ENCODE assay signal across 13 cellular contexts in genomic region chr9:28808042-28808441, GRCh38.
DNase-seq lines count a peak whose midpoint lies in the region; ATAC-seq and TF ChIP-seq lines count a peak whose summit lies in the region.
"Had no signal": no experiment of that assay in that cellular context is flagged by ENCODE, and none has a peak within 500 bp of the region (broad histone marks: within the 10 kb centered on the region; RNA-seq: fewer than 3 reads in every experiment).

No MANE protein-coding gene starts in this region.

- no peak for TF ChIP-seq CTCF in GM20000 (IDR thresholded peaks at IDR 0.05; ENCODE audit: extremely low read depth, missing control alignments)
- no peak for TF ChIP-seq CTCF in activated CD8-positive, alpha-beta T cell treated with anti-CD3 and anti-CD28 coated beads for 36 hours (IDR thresholded peaks at IDR 0.05)

- H3K4me3 Mint-ChIP-seq in activated CD8-positive, alpha-beta T cell treated with anti-CD3 and anti-CD28 coated beads for 36 hours, result no peak overlapping the region
- H3K4me3 Mint-ChIP-seq: activated naive CD8-positive, alpha-beta T cell treated with anti-CD3 and anti-CD28 coated beads for 36 hours had no signal

- H3K36me3 Mint-ChIP-seq in activated CD8-positive, alpha-beta T cell treated with anti-CD3 and anti-CD28 coated beads for 36 hours (ENCODE audit: low read depth), result no peaks in the 10 kb centered on the region
- H3K36me3 Mint-ChIP-seq: activated naive CD8-positive, alpha-beta T cell treated with anti-CD3 and anti-CD28 coated beads for 36 hours had no signal

- H3K9me3 Mint-ChIP-seq in activated CD8-positive, alpha-beta T cell treated with anti-CD3 and anti-CD28 coated beads for 36 hours, result no peaks in the 10 kb centered on the region
- H3K9me3 Mint-ChIP-seq: activated naive CD8-positive, alpha-beta T cell treated with anti-CD3 and anti-CD28 coated beads for 36 hours had no signal

- H3K9ac ChIP-seq in endocrine pancreas (ENCODE audit: control insufficient read depth, insufficient read depth, low read length), result no peak overlapping the region

- no peaks in the 10 kb centered on the region for H3K27me3 Mint-ChIP-seq in activated CD8-positive, alpha-beta T cell treated with anti-CD3 and anti-CD28 coated beads for 36 hours
- H3K27me3 Mint-ChIP-seq: activated naive CD8-positive, alpha-beta T cell treated with anti-CD3 and anti-CD28 coated beads for 36 hours had no signal

- H3K36me3 ChIP-seq in endocrine pancreas (ENCODE audit: control insufficient read depth, insufficient read depth, low read length), result no peaks in the 10 kb centered on the region
- H3K36me3 ChIP-seq: left lung, neutrophil, upper lobe of right lung had no signal

- intact Hi-C loops in activated CD8-positive, alpha-beta T cell treated with anti-CD3 and anti-CD28 coated beads for 36 hours (cut with micrococcal nuclease), result no loop called here

- no peak overlapping the region for H3K27ac Mint-ChIP-seq in activated CD8-positive, alpha-beta T cell treated with anti-CD3 and anti-CD28 coated beads for 36 hours
- H3K27ac Mint-ChIP-seq: activated naive CD8-positive, alpha-beta T cell treated with anti-CD3 and anti-CD28 coated beads for 36 hours had no signal

- no peaks in the 10 kb centered on the region for H3K9me3 ChIP-seq in endocrine pancreas (ENCODE audit: control insufficient read depth, low read length)
- H3K9me3 ChIP-seq: left lung, neutrophil, upper lobe of right lung had no signal

- DNase-seq in DMS 273 (lab: John Stamatoyannopoulos, UW; ENCODE audit: unreplicated experiment), result peak; percentile 36
- DNase-seq in DMS 273 treated with DMSO at 0.1 percent for 48 hours (lab: John Stamatoyannopoulos, UW), result no peak
- DNase-seq in NCI-H82 (lab: John Stamatoyannopoulos, UW), result peak; percentile 79
- peak; percentile 27 for DNase-seq in non-pigmented ciliary epithelial cell (ENCODE audit: low read depth)
- no peak for DNase-seq in GM20000 (ENCODE audit: low spot score)
- no peak for DNase-seq in NK-92 treated with Interleukin-12 subunit alpha and Interleukin-12 subunit beta, amount 100 ng/mL, for 24 hours (lab: John Stamatoyannopoulos, UW)
- DNase-seq in activated CD8-positive, alpha-beta T cell treated with anti-CD3 and anti-CD28 coated beads for 36 hours, result no peak
- DNase-seq: activated naive CD8-positive, alpha-beta T cell treated with anti-CD3 and anti-CD28 coated beads for 36 hours; left lung; stimulated activated CD8-positive, alpha-beta memory T cell treated with anti-CD3 and anti-CD28 coated beads, Interleukin-4, amount 100 ng/mL, for 48 hours; upper lobe of right lung had no signal

- H3K27me3 ChIP-seq in endocrine pancreas (ENCODE audit: control insufficient read depth, insufficient read depth, low read length), result no peaks in the 10 kb centered on the region
- H3K27me3 ChIP-seq: left lung, neutrophil, upper lobe of right lung had no signal

- H3K4me1 ChIP-seq in endocrine pancreas (ENCODE audit: control insufficient read depth, insufficient read depth, low read length), result peaks cover 41% of the 10 kb centered on the region
- H3K4me1 ChIP-seq: left lung, upper lobe of right lung had no signal

- no peaks in the 10 kb centered on the region for H3K4me1 Mint-ChIP-seq in activated CD8-positive, alpha-beta T cell treated with anti-CD3 and anti-CD28 coated beads for 36 hours (ENCODE audit: low read depth)
- H3K4me1 Mint-ChIP-seq: activated naive CD8-positive, alpha-beta T cell treated with anti-CD3 and anti-CD28 coated beads for 36 hours had no signal

- peak overlapping the region; percentile 29 for H3K4me3 ChIP-seq in endocrine pancreas (ENCODE audit: control insufficient read depth, insufficient read depth, low read length)
- H3K4me3 ChIP-seq: left lung, upper lobe of right lung had no signal

- POLR2A ChIA-PET in activated CD8-positive, alpha-beta T cell treated with anti-CD3 and anti-CD28 coated beads for 36 hours (lab: Charles Lee), result no interaction called here

- ATAC-seq in activated CD8-positive, alpha-beta T cell treated with anti-CD3 and anti-CD28 coated beads for 36 hours, result no peak
- ATAC-seq: left lung, upper lobe of right lung had no signal

- CTCF ChIA-PET in activated CD8-positive, alpha-beta T cell treated with anti-CD3 and anti-CD28 coated beads for 36 hours (lab: Charles Lee), result no interaction called here

Comparison
In these comparisons a context has a peak if more than half of its experiments do, and no peak if none do; other contexts are left out.
1. DNase-seq: peak in DMS 273 (single experiment), NCI-H82 (single experiment) and non-pigmented ciliary epithelial cell (single experiment); none in DMS 273 treated with DMSO at 0.1 percent for 48 hours (single experiment), GM20000 (single experiment), NK-92 treated with Interleukin-12 subunit alpha and Interleukin-12 subunit beta, amount 100 ng/mL, for 24 hours (single experiment) and activated CD8-positive, alpha-beta T cell treated with anti-CD3 and anti-CD28 coated beads for 36 hours (single experiment).